In the genomic region with DNA sequence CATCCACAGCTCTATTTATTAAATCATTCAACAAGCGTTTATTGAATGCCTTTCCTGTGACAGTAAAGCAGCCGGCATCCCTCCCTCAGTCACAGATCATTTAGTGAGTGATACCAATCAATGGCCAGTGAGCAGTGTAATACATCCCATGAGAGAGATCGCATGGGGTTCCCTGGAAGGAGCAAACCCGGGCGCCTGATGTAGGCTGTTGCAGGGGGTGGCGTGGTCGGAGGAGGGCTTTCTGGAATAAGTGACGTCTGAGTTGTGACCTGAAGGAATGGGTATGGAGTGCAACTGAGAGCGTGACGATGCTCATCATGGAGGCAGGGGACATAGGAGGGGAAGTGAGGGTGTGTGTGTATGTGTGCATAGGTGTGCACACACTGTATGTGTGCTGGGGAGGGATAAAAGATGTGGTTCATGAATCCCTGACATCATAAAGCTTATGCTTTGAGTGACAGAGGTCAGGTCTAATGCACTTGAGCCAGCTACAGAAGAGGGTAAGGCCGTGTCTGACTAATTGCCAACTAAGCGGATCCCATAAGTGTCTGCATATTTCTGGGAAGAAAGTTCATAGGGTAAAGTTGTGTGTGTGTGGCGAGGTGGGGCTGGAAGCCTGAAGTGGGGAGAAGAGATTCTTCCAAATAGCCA, we compare ENCODE assay signal across 27 cellular contexts. TPM values are rescaled to one million over a fixed set of nuclear protein-coding genes. Genes with fewer than 3 reads are reported as not detected.
DNase-seq lines count a peak whose midpoint lies in the region; ATAC-seq, FAIRE-seq and TF ChIP-seq lines count a peak whose summit lies in the region.
"Had no signal": no experiment of that assay in that cellular context is flagged by ENCODE, and none has a peak within 500 bp of the region (broad histone marks: within the 10 kb centered on the region; RNA-seq: fewer than 3 reads in every experiment).

No MANE protein-coding gene starts in this region.

- H3K9ac ChIP-seq in kidney (ENCODE audit: low read length in 2 of 2), result no peak overlapping the region

- no peak for FAIRE-seq in kidney (lab: Jason Lieb, UNC)
- FAIRE-seq: A549 had no signal

- H3K4me3 Mint-ChIP-seq in T-helper 1 cell treated with Interleukin-12 subunit alpha and Interleukin-12 subunit beta and Interleukin-4 antibody, amounts not matched to agents 30 μg/mL and 1 μg/mL, for 36 hours, result peak overlapping the region; percentile 8
- H3K4me3 Mint-ChIP-seq in stimulated activated naive CD8-positive, alpha-beta T cell treated with anti-CD3 and anti-CD28 coated beads, Interleukin-15, Interleukin-2, amounts not matched to agents 100 ng/mL and 50 ng/mL, for 24 hours, result peak overlapping the region; percentile 78
- H3K4me3 Mint-ChIP-seq in stimulated activated naive CD8-positive, alpha-beta T cell treated with anti-CD3 and anti-CD28 coated beads, Interleukin-15, amount 100 ng/mL, for 72 hours, result peak overlapping the region in 1 of 2 donors; percentile 69
- H3K4me3 Mint-ChIP-seq: nephron had no signal

- no peak for ATAC-seq in stimulated activated naive CD8-positive, alpha-beta T cell treated with anti-CD3 and anti-CD28 coated beads, Interleukin-15, amount 100 ng/mL, for 72 hours
- no peak for ATAC-seq in GM18861 (IDR thresholded peaks at IDR 0.05; ENCODE audit: unreplicated experiment)
- ATAC-seq in left lung, result no peak
- ATAC-seq: A549 had no signal

- H3K9me3 ChIP-seq in kidney (ENCODE audit: control insufficient read depth in 1 of 2, low read length in 2 of 2), result no peaks in the 10 kb centered on the region
- no peaks in the 10 kb centered on the region for H3K9me3 ChIP-seq in left lung
- H3K9me3 ChIP-seq: A549, breast epithelium, HAP-1, tibial nerve had no signal

- peaks cover 69% of the 10 kb centered on the region for H3K36me3 Mint-ChIP-seq in T-helper 1 cell treated with Interleukin-12 subunit alpha and Interleukin-12 subunit beta and Interleukin-4 antibody, amounts not matched to agents 30 μg/mL and 1 μg/mL, for 36 hours (ENCODE audit: low read depth)
- peaks cover 56% of the 10 kb centered on the region for H3K36me3 Mint-ChIP-seq in stimulated activated naive CD8-positive, alpha-beta T cell treated with anti-CD3 and anti-CD28 coated beads, Interleukin-15, Interleukin-2, amounts not matched to agents 100 ng/mL and 50 ng/mL, for 24 hours (ENCODE audit: low read depth)

- H3K27me3 Mint-ChIP-seq in T-helper 1 cell treated with Interleukin-12 subunit alpha and Interleukin-12 subunit beta and Interleukin-4 antibody, amounts not matched to agents 30 μg/mL and 1 μg/mL, for 36 hours (ENCODE audit: low read depth), result peaks cover 6% of the 10 kb centered on the region
- H3K27me3 Mint-ChIP-seq in stimulated activated naive CD8-positive, alpha-beta T cell treated with anti-CD3 and anti-CD28 coated beads, Interleukin-15, Interleukin-2, amounts not matched to agents 100 ng/mL and 50 ng/mL, for 24 hours, result no peaks in the 10 kb centered on the region
- H3K27me3 Mint-ChIP-seq in stimulated activated naive CD8-positive, alpha-beta T cell treated with anti-CD3 and anti-CD28 coated beads, Interleukin-15, amount 100 ng/mL, for 72 hours, result no peaks in the 10 kb centered on the region

- H3K27me3 ChIP-seq in left lung, result peaks cover 0 to 9% of the 10 kb centered on the region in 2 donors
- H3K27me3 ChIP-seq: breast epithelium had no signal

- peaks cover 54% of the 10 kb centered on the region for H3K4me1 Mint-ChIP-seq in T-helper 1 cell treated with Interleukin-12 subunit alpha and Interleukin-12 subunit beta and Interleukin-4 antibody, amounts not matched to agents 30 μg/mL and 1 μg/mL, for 36 hours (ENCODE audit: low read depth)
- H3K4me1 Mint-ChIP-seq in stimulated activated naive CD8-positive, alpha-beta T cell treated with anti-CD3 and anti-CD28 coated beads, Interleukin-15, Interleukin-2, amounts not matched to agents 100 ng/mL and 50 ng/mL, for 24 hours (ENCODE audit: low read depth), result peaks cover 87% of the 10 kb centered on the region
- H3K4me1 Mint-ChIP-seq in stimulated activated naive CD8-positive, alpha-beta T cell treated with anti-CD3 and anti-CD28 coated beads, Interleukin-15, amount 100 ng/mL, for 72 hours, result peaks cover 89% of the 10 kb centered on the region
- H3K4me1 Mint-ChIP-seq: nephron had no signal

- H3K27ac ChIP-seq in kidney (ENCODE audit: low read depth in 2 of 2, low read length in 2 of 2) (no peak overlapping the region), left lung (no peak overlapping the region)
- H3K27ac ChIP-seq: A549, breast epithelium, RWPE1, tibial nerve had no signal

- H3K9me3 Mint-ChIP-seq in T-helper 1 cell treated with Interleukin-12 subunit alpha and Interleukin-12 subunit beta and Interleukin-4 antibody, amounts not matched to agents 30 μg/mL and 1 μg/mL, for 36 hours, result no peaks in the 10 kb centered on the region
- no peaks in the 10 kb centered on the region for H3K9me3 Mint-ChIP-seq in stimulated activated naive CD8-positive, alpha-beta T cell treated with anti-CD3 and anti-CD28 coated beads, Interleukin-15, Interleukin-2, amounts not matched to agents 100 ng/mL and 50 ng/mL, for 24 hours
- H3K9me3 Mint-ChIP-seq in stimulated activated naive CD8-positive, alpha-beta T cell treated with anti-CD3 and anti-CD28 coated beads, Interleukin-15, amount 100 ng/mL, for 72 hours, result no peaks in the 10 kb centered on the region
- H3K9me3 Mint-ChIP-seq: nephron had no signal

- intact Hi-C loops in kidney (cut with DNase I), result no loop called here
- intact Hi-C loops in left lung (cut with DNase I), result loop anchor here in 1 of 2 donors (5.0 kb wide), 1 partner anchor 188 kb away; no protein-coding TSS in a partner anchor

- no peak overlapping the region for H3K4me3 ChIP-seq in kidney (ENCODE audit: low read length in 2 of 2)
- no peak overlapping the region for H3K4me3 ChIP-seq in left lung
- H3K4me3 ChIP-seq: A549, breast epithelium, HAP-1, tibial nerve had no signal

- H3K36me3 ChIP-seq in kidney (ENCODE audit: control insufficient read depth in 1 of 2, insufficient read depth in 2 of 2, low read length in 2 of 2), result no peaks in the 10 kb centered on the region
- no peaks in the 10 kb centered on the region for H3K36me3 ChIP-seq in left lung
- H3K36me3 ChIP-seq: breast epithelium, HAP-1, tibial nerve had no signal

- TF ChIP-seq CTCF in kidney (IDR thresholded peaks at IDR 0.05; ENCODE audit: borderline replicate concordance, extremely low read depth, insufficient read depth), result no peak
- no peak for TF ChIP-seq CTCF in left lung (IDR thresholded peaks at IDR 0.05)

- no peak overlapping the region for H3K27ac Mint-ChIP-seq in T-helper 1 cell treated with Interleukin-12 subunit alpha and Interleukin-12 subunit beta and Interleukin-4 antibody, amounts not matched to agents 30 μg/mL and 1 μg/mL, for 36 hours
- H3K27ac Mint-ChIP-seq in stimulated activated naive CD8-positive, alpha-beta T cell treated with anti-CD3 and anti-CD28 coated beads, Interleukin-15, Interleukin-2, amounts not matched to agents 100 ng/mL and 50 ng/mL, for 24 hours, result peak overlapping the region; percentile 94
- peak overlapping the region in 1 of 2 donors; percentile 64 for H3K27ac Mint-ChIP-seq in stimulated activated naive CD8-positive, alpha-beta T cell treated with anti-CD3 and anti-CD28 coated beads, Interleukin-15, amount 100 ng/mL, for 72 hours
- H3K27ac Mint-ChIP-seq: nephron had no signal

- DNase-seq in T-helper 1 cell (no peak), kidney (peak; percentile 47), NCI-H2081 treated with DMSO at 0.1 percent for 48 hours (lab: John Stamatoyannopoulos, UW) (no peak), left lung (no peak)
- DNase-seq in stimulated activated naive CD8-positive, alpha-beta T cell treated with anti-CD3 and anti-CD28 coated beads, Interleukin-15, amount 100 ng/mL, for 72 hours, result no peak
- DNase-seq: AML-193, Calu3, midbrain, NCI-H1417 treated with DMSO at 0.1 percent for 48 hours, NCI-H2107, NCI-H446 treated with DMSO at 0.1 percent for 48 hours, NCI-H82, T-helper 2 cell had no signal

- H3K4me1 ChIP-seq in kidney (ENCODE audit: control insufficient read depth in 1 of 2, insufficient read depth in 1 of 2, low read depth in 1 of 2, low read length in 2 of 2) (no peaks in the 10 kb centered on the region), left lung (peaks cover 0 to 26% of the 10 kb centered on the region in 2 donors)
- H3K4me1 ChIP-seq: A549, breast epithelium, HAP-1 had no signal

RNA-seq across cellular contexts. Expression of a gene that starts 6.5 kb away (rescaled TPM):
- 16.7 TPM for total RNA-seq in kidney
- polyA plus RNA-seq in kidney (ENCODE audit: insufficient read depth, low read depth, low replicate concordance), result 1.3 TPM
- total RNA-seq in left lung, result 1 to 10 TPM; 2.7 to 6.7 TPM
- total RNA-seq: HT1080, osteoblast had no signal

RNA-seq across cellular contexts. Expression of a gene that starts 18.0 kb away (rescaled TPM):
- total RNA-seq in kidney (not detected), left lung (under 1 TPM in 1 of 2 donors, not detected in 1; 0.34 TPM)
- not detected for polyA plus RNA-seq in kidney (ENCODE audit: insufficient read depth, low read depth, low replicate concordance)
- total RNA-seq: Calu3, lower leg skin, OCI-LY7, osteoblast, skeletal muscle tissue, tibial nerve had no signal

RNA-seq across cellular contexts. Expression of a gene that starts 31.1 kb away (rescaled TPM):
- total RNA-seq in kidney (841 TPM), left lung (100 to 1,000 TPM; 128 to 587 TPM)
- polyA plus RNA-seq in kidney (ENCODE audit: insufficient read depth, low read depth, low replicate concordance), result 187 TPM
- total RNA-seq: osteoblast had no signal

RNA-seq across cellular contexts. Expression of a gene that starts 49.8 kb away (rescaled TPM):
- total RNA-seq in kidney, result not detected
- not detected for polyA plus RNA-seq in kidney (ENCODE audit: insufficient read depth, low read depth, low replicate concordance)
- not detected for total RNA-seq in left lung
- total RNA-seq: Calu3, HT1080, lower leg skin, OCI-LY7, osteoblast, skeletal muscle tissue, tibial nerve had no signal

RNA-seq across cellular contexts. Expression of a gene that starts 55.0 kb away (rescaled TPM):
- total RNA-seq in kidney, result 1.8 TPM
- polyA plus RNA-seq in kidney (ENCODE audit: insufficient read depth, low read depth, low replicate concordance), result 34.6 TPM
- not detected for total RNA-seq in left lung
- total RNA-seq: breast epithelium, Calu3, HT1080, lower leg skin, OCI-LY7, osteoblast, skeletal muscle tissue, tibial nerve had no signal
- polyA plus RNA-seq: A549 had no signal
